29 cellular contexts compared by ENCODE assay signal in the genomic region with DNA sequence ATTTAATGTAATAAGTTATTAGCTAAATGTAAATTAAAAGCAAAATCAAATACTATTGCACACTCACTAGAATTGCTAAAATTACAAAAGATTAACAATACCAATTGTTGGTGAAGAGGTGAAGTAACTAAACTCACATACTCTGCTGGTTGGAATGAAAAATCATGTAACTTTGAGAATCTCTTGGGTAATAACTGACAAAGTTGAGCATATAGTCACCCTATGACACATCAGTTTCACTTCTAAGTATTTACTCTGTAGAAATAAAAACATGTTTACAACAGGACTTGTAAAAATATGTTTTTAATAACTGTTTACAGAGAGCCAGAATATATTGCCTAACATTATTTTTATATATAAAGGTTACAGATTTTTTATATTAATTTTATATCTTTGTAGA. TPM values are rescaled to one million over a fixed set of nuclear protein-coding genes. Genes with fewer than 3 reads are reported as not detected.
DNase-seq lines count a peak whose midpoint lies in the region; FAIRE-seq and TF ChIP-seq lines count a peak whose summit lies in the region.
"Had no signal": no experiment of that assay in that cellular context is flagged by ENCODE, and none has a peak within 500 bp of the region (broad histone marks: within the 10 kb centered on the region; RNA-seq: fewer than 3 reads in every experiment).

No MANE protein-coding gene starts in this region.

- peak; percentile 8 for DNase-seq in H4 (ENCODE audit: low spot score)
- peak; percentile 19 for DNase-seq in NB4 (ENCODE audit: low read depth)
- peak; percentile 32 for DNase-seq in bronchial epithelial cell (ENCODE audit: low read depth)
- DNase-seq in fibroblast of the aortic adventitia (ENCODE audit: low read depth), result peak; percentile 0
- DNase-seq in DMS114 treated with DMSO at 0.1 percent for 48 hours (lab: John Stamatoyannopoulos, UW; ENCODE audit: unreplicated experiment), result no peak
- DNase-seq in hepatocyte (ENCODE audit: low spot score), result no peak
- no peak for DNase-seq in GM19239 (ENCODE audit: insufficient read length, low spot score)
- DNase-seq: activated CD4-positive, alpha-beta T cell treated with anti-CD3 and anti-CD28 coated beads for 48 hours; activated T-cell treated with anti-CD3 and anti-CD28 coated beads for 4 hours; aorta; central memory CD4-positive, alpha-beta T cell; COR-L47; DMS79; GF-D8; head of caudate nucleus; kidney; left ventricle myocardium superior; NCI-H1436; NCI-H2081; NCI-H526 treated with DMSO at 0.1 percent for 48 hours; pancreas had no signal

- no peak overlapping the region for H3K4me3 ChIP-seq in NB4 (ENCODE audit: low read depth, low read length)
- H3K4me3 ChIP-seq in bronchial epithelial cell (ENCODE audit: low read depth, low read length), result no peak overlapping the region
- no peak overlapping the region for H3K4me3 ChIP-seq in fibroblast of the aortic adventitia (ENCODE audit: low read depth, low read length)
- H3K4me3 ChIP-seq in hepatocyte, result no peak overlapping the region
- H3K4me3 ChIP-seq: BLaER1 treated with 17β-estradiol and CSF1 and Interleukin-3, amounts not matched to agents 10 nM and 100 nM; HAP-1; neural progenitor cell; pancreas; tibial nerve had no signal

- no peaks in the 10 kb centered on the region for H3K9me3 ChIP-seq in hepatocyte (ENCODE audit: low read depth)
- H3K9me3 ChIP-seq: HAP-1, pancreas, tibial nerve had no signal

- H3K4me1 ChIP-seq in hepatocyte (ENCODE audit: insufficient read depth), result no peaks in the 10 kb centered on the region
- H3K4me1 ChIP-seq: HAP-1, pancreas, tibial nerve had no signal

- H3K36me3 ChIP-seq in bronchial epithelial cell (ENCODE audit: control insufficient read depth, insufficient read depth, low read length), result no peaks in the 10 kb centered on the region
- no peaks in the 10 kb centered on the region for H3K36me3 ChIP-seq in hepatocyte (replicated peaks; ENCODE audit: insufficient read depth, low read depth)
- H3K36me3 ChIP-seq: BLaER1 treated with 17β-estradiol and CSF1 and Interleukin-3, amounts not matched to agents 10 nM and 100 nM; HAP-1; neural progenitor cell; pancreas; tibial nerve had no signal

- FAIRE-seq in bronchial epithelial cell (lab: Jason Lieb, UNC) (no peak), GM19239 (lab: Jason Lieb, UNC) (no peak)
- FAIRE-seq: kidney, pancreas had no signal

- H3K79me2 ChIP-seq in hepatocyte, result no peaks in the 10 kb centered on the region

- H2AFZ ChIP-seq in hepatocyte, result no peak overlapping the region
- H2AFZ ChIP-seq: neural progenitor cell had no signal

- H4K20me1 ChIP-seq in hepatocyte (ENCODE audit: insufficient read depth, poor library complexity, severe bottlenecking), result no peaks in the 10 kb centered on the region
- H4K20me1 ChIP-seq: BLaER1 treated with 17β-estradiol and CSF1 and Interleukin-3, amounts not matched to agents 10 nM and 100 nM had no signal

- TF ChIP-seq POLR2A in NB4 (IDR thresholded peaks at IDR 0.05; ENCODE audit: extremely low read depth, insufficient read length), result no peak

- H3K27me3 ChIP-seq in bronchial epithelial cell (ENCODE audit: control insufficient read depth, insufficient read depth, low read length) (no peaks in the 10 kb centered on the region), hepatocyte (no peaks in the 10 kb centered on the region)
- H3K27me3 ChIP-seq: BLaER1 treated with 17β-estradiol and CSF1 and Interleukin-3, amounts not matched to agents 10 nM and 100 nM; neural progenitor cell; tibial nerve had no signal

- H3K9me2 ChIP-seq in hepatocyte (replicated peaks; ENCODE audit: insufficient read depth), result no peaks in the 10 kb centered on the region

- no peak overlapping the region for H3K4me2 ChIP-seq in hepatocyte
- H3K4me2 ChIP-seq: BLaER1 treated with 17β-estradiol and CSF1 and Interleukin-3, amounts not matched to agents 10 nM and 100 nM; neural progenitor cell had no signal

- TF ChIP-seq CTCF in NB4 (IDR thresholded peaks at IDR 0.05; ENCODE audit: low read depth, low read length) (no peak), bronchial epithelial cell (IDR thresholded peaks at IDR 0.05; ENCODE audit: insufficient read depth, low read length, severe bottlenecking) (no peak), fibroblast of the aortic adventitia (IDR thresholded peaks at IDR 0.05; ENCODE audit: insufficient read depth, low read length) (no peak), hepatocyte (IDR thresholded peaks at IDR 0.05; ENCODE audit: poor library complexity) (no peak)

- H3K27ac ChIP-seq in hepatocyte, result no peak overlapping the region
- H3K27ac ChIP-seq: neural progenitor cell, pancreas, tibial nerve had no signal

RNA-seq across cellular contexts. Expression of a gene that starts 33.6 kb away (rescaled TPM):
- total RNA-seq in H4 (2014; rRNA removed; shearing (Covaris generic)), result 1.7 and 2.8 TPM in 2 replicates
- total RNA-seq in bronchial epithelial cell (0.26 and 0.51 TPM in 2 replicates), fibroblast of the aortic adventitia (ENCODE audit: low replicate concordance) (under 0.01 TPM in 1 of 2 replicates, not detected in the other), hepatocyte (14.6 and 14.7 TPM in 2 replicates)
- 7.4 and 7.5 TPM in 2 replicates for polyA plus RNA-seq in hepatocyte
- total RNA-seq: activated T-helper 2 cell treated with anti-CD3 and anti-CD28 coated beads, Interferon-gamma antibody, Interleukin-2, Interleukin-4, amounts not matched to agents 10 μg/mL and 5 μg/mL and 100 μg/mL, durations not matched to agents 14 hours and 24 hours and 36 hours; aorta; fibroblast of villous mesenchyme; RPMI7951; SK-MEL-5 had no signal
- polyA plus RNA-seq: aorta had no signal

Comparison
In these comparisons a context has a peak if more than half of its experiments do, and no peak if none do; other contexts are left out.
1. DNase-seq: peak in H4 (single experiment), NB4 (single experiment), bronchial epithelial cell (single experiment) and fibroblast of the aortic adventitia (single experiment); none in DMS114 treated with DMSO at 0.1 percent for 48 hours (single experiment), hepatocyte (single experiment) and GM19239 (single experiment).